Comparison of ENCODE assay signal across 18 cellular contexts in genomic region chr7:46007194-46007593, GRCh38.
DNase-seq lines count a peak whose midpoint lies in the region; ATAC-seq, FAIRE-seq and TF ChIP-seq lines count a peak whose summit lies in the region.
"Had no signal": no experiment of that assay in that cellular context is flagged by ENCODE, and none has a peak within 500 bp of the region (broad histone marks: within the 10 kb centered on the region; RNA-seq: fewer than 3 reads in every experiment).

No MANE protein-coding gene starts in this region.

- intact Hi-C loops in esophagus muscularis mucosa (cut with DNase I), result no loop called here
- intact Hi-C loops in mucosa of descending colon (cut with DNase I, micrococcal nuclease), result no loop called here

- peaks cover 0 to 14% (median 0%) of the 10 kb centered on the region in 4 donors for H3K9me3 ChIP-seq in esophagus muscularis mucosa
- peaks cover 6% of the 10 kb centered on the region for H3K9me3 ChIP-seq in mucosa of descending colon
- H3K9me3 ChIP-seq: Peyer's patch had no signal

- no peak overlapping the region for H3K27ac ChIP-seq in esophagus muscularis mucosa (replicated peaks in 1 of 4)

- DNase-seq in HT1080 (ENCODE audit: low read depth) (peak; percentile 63), RCC 7860 (ENCODE audit: low spot score) (peak; percentile 28), esophagus muscularis mucosa (ENCODE audit: extremely low spot score) (peak; percentile 42), urothelium cell line (ENCODE audit: low spot score) (no peak), mucosa of descending colon (no peak), hippocampal formation (lab: John Stamatoyannopoulos, UW) (no peak)
- DNase-seq: ACHN, COR-L47, DMS153, HFFc6, Kasumi-1, MV-4-11, NCI-H1417 treated with DMSO at 0.1 percent for 48 hours, NCI-H2081, NCI-H524, Peyer's patch had no signal

- H3K36me3 ChIP-seq in esophagus muscularis mucosa (no peaks in the 10 kb centered on the region), mucosa of descending colon (ENCODE audit: low read depth) (no peaks in the 10 kb centered on the region)
- H3K36me3 ChIP-seq: Peyer's patch had no signal

- FAIRE-seq in RCC 7860 (lab: Jason Lieb, UNC), result no peak
- peak; percentile 5 for FAIRE-seq in urothelium cell line (lab: Jason Lieb, UNC)
- FAIRE-seq: GM19239 had no signal

- H3K27me3 ChIP-seq in esophagus muscularis mucosa, result no peaks in the 10 kb centered on the region
- H3K27me3 ChIP-seq: Peyer's patch had no signal

- no peak for TF ChIP-seq POLR2A in esophagus muscularis mucosa (IDR thresholded peaks at IDR 0.05; ENCODE audit: low read depth)

- no peak overlapping the region for H3K4me3 ChIP-seq in esophagus muscularis mucosa
- no peak overlapping the region for H3K4me3 ChIP-seq in mucosa of descending colon
- H3K4me3 ChIP-seq: Peyer's patch had no signal

- no peaks in the 10 kb centered on the region for H3K4me1 ChIP-seq in esophagus muscularis mucosa
- no peaks in the 10 kb centered on the region for H3K4me1 ChIP-seq in mucosa of descending colon (ENCODE audit: low read depth)
- H3K4me1 ChIP-seq: Peyer's patch had no signal

- ATAC-seq in mucosa of descending colon (no peak), HG03159 (IDR thresholded peaks at IDR 0.05; ENCODE audit: unreplicated experiment) (no peak)

- TF ChIP-seq CTCF in esophagus muscularis mucosa (IDR thresholded peaks at IDR 0.05) (no peak), mucosa of descending colon (IDR thresholded peaks at IDR 0.05) (no peak)

- no peak for TF ChIP-seq EP300 in esophagus muscularis mucosa (IDR thresholded peaks at IDR 0.05)

- WGBS in esophagus muscularis mucosa, result 80% methylated on average over 2 of the region's 2 CpGs

Comparison
In these comparisons a context has a peak if more than half of its experiments do, and no peak if none do; other contexts are left out.
1. DNase-seq: peak in HT1080 (single experiment), RCC 7860 (single experiment) and esophagus muscularis mucosa (single experiment); none in urothelium cell line (single experiment), mucosa of descending colon (0 of 3) and hippocampal formation (0 of 2).